In genomic region chr9:83451308-83451707, GRCh38 we compare ENCODE assay signal across 22 cellular contexts.
A peak's percentile ranks its signal among the peaks of the same experiment; 100 is the strongest.
DNase-seq lines count a peak whose midpoint lies in the region; ATAC-seq, FAIRE-seq and TF ChIP-seq lines count a peak whose summit lies in the region.
"Had no signal": no experiment of that assay in that cellular context is flagged by ENCODE, and none has a peak within 500 bp of the region (broad histone marks: within the 10 kb centered on the region; RNA-seq: fewer than 3 reads in every experiment).

No MANE protein-coding gene starts in this region.

- H3K27ac Mint-ChIP-seq in activated T-cell treated with anti-CD3 and anti-CD28 coated beads, Interleukin-2, amount 50 U/mL, for 72 hours, result peak overlapping the region; percentile 62
- H3K27ac Mint-ChIP-seq in activated T-cell treated with anti-CD3 and anti-CD28 coated beads, Interleukin-2, amount 50 U/mL, for 24 hours, result no peak overlapping the region
- H3K27ac Mint-ChIP-seq in MCF 10A (ENCODE audit: low read depth, unreplicated experiment), result peak overlapping the region; percentile 28
- H3K27ac Mint-ChIP-seq: activated CD8-positive, alpha-beta T cell treated with anti-CD3 and anti-CD28 coated beads for 36 hours; natural killer cell treated with Interleukin-12 subunit alpha and Interleukin-12 subunit beta and Interleukin-15 and Interleukin-18, amount 100 ng/mL, for 72 hours had no signal

- no peak overlapping the region for H3K4me3 Mint-ChIP-seq in activated T-cell treated with anti-CD3 and anti-CD28 coated beads, Interleukin-2, amount 50 U/mL, for 72 hours
- no peak overlapping the region for H3K4me3 Mint-ChIP-seq in activated T-cell treated with anti-CD3 and anti-CD28 coated beads, Interleukin-2, amount 50 U/mL, for 24 hours
- no peak overlapping the region for H3K4me3 Mint-ChIP-seq in MCF 10A (ENCODE audit: unreplicated experiment)
- H3K4me3 Mint-ChIP-seq: activated CD8-positive, alpha-beta T cell treated with anti-CD3 and anti-CD28 coated beads for 36 hours; activated T-cell treated with anti-CD3 and anti-CD28 coated beads, Interleukin-2, amount 50 U/mL, for 4 hours; natural killer cell treated with Interleukin-12 subunit alpha and Interleukin-12 subunit beta and Interleukin-15 and Interleukin-18, amount 100 ng/mL, for 72 hours had no signal

- no peaks in the 10 kb centered on the region for H3K27me3 Mint-ChIP-seq in activated T-cell treated with anti-CD3 and anti-CD28 coated beads, Interleukin-2, amount 50 U/mL, for 72 hours (ENCODE audit: low read depth)
- H3K27me3 Mint-ChIP-seq in activated T-cell treated with anti-CD3 and anti-CD28 coated beads, Interleukin-2, amount 50 U/mL, for 24 hours, result no peaks in the 10 kb centered on the region
- no peaks in the 10 kb centered on the region for H3K27me3 Mint-ChIP-seq in MCF 10A (ENCODE audit: insufficient read depth, unreplicated experiment)
- H3K27me3 Mint-ChIP-seq: activated CD8-positive, alpha-beta T cell treated with anti-CD3 and anti-CD28 coated beads for 36 hours; natural killer cell treated with Interleukin-12 subunit alpha and Interleukin-12 subunit beta and Interleukin-15 and Interleukin-18, amount 100 ng/mL, for 72 hours had no signal

- CTCF ChIA-PET in MCF 10A (lab: Yijun Ruan, JAX), result interaction anchor here (0.6 kb wide), 1 partner anchor 14 kb away, joined by 4 read pairs; no protein-coding TSS in a partner anchor

- intact Hi-C loops in MCF 10A (cut with micrococcal nuclease) (no loop called here), ovary (cut with DNase I) (no loop called here)

- TF ChIP-seq EP300 in ovary (IDR thresholded peaks at IDR 0.05), result no peak

- peaks cover 9% of the 10 kb centered on the region for H3K4me1 ChIP-seq in ovary (ENCODE audit: insufficient read depth)
- H3K4me1 ChIP-seq: psoas muscle had no signal

- no peaks in the 10 kb centered on the region for H3K9me3 Mint-ChIP-seq in activated T-cell treated with anti-CD3 and anti-CD28 coated beads, Interleukin-2, amount 50 U/mL, for 72 hours
- no peaks in the 10 kb centered on the region for H3K9me3 Mint-ChIP-seq in activated T-cell treated with anti-CD3 and anti-CD28 coated beads, Interleukin-2, amount 50 U/mL, for 24 hours
- no peaks in the 10 kb centered on the region for H3K9me3 Mint-ChIP-seq in MCF 10A (ENCODE audit: unreplicated experiment)
- H3K9me3 Mint-ChIP-seq: activated CD8-positive, alpha-beta T cell treated with anti-CD3 and anti-CD28 coated beads for 36 hours; activated T-cell treated with anti-CD3 and anti-CD28 coated beads, Interleukin-2, amount 50 U/mL, for 4 hours; natural killer cell treated with Interleukin-12 subunit alpha and Interleukin-12 subunit beta and Interleukin-15 and Interleukin-18, amount 100 ng/mL, for 72 hours had no signal

- TF ChIP-seq POLR2A in ovary (IDR thresholded peaks at IDR 0.05), result no peak

- H3K9me3 ChIP-seq in ovary, result no peaks in the 10 kb centered on the region
- H3K9me3 ChIP-seq: heart right ventricle, psoas muscle had no signal

- no peak overlapping the region for H3K27ac ChIP-seq in ovary
- H3K27ac ChIP-seq: psoas muscle had no signal

- DNase-seq in activated T-cell treated with anti-CD3 and anti-CD28 coated beads, Interleukin-2, amount 50 U/mL, for 72 hours, result no peak
- no peak for DNase-seq in activated T-cell treated with anti-CD3 and anti-CD28 coated beads, Interleukin-2, amount 50 U/mL, for 24 hours
- DNase-seq in M059J (ENCODE audit: low read depth) (peak; percentile 82), MCF 10A (ENCODE audit: unreplicated experiment) (peak; percentile 3), RCC 7860 (ENCODE audit: low spot score) (no peak), ovary (no peak), occipital lobe (lab: John Stamatoyannopoulos, UW) (no peak)
- DNase-seq: activated CD8-positive, alpha-beta T cell treated with anti-CD3 and anti-CD28 coated beads for 36 hours; activated naive CD4-positive, alpha-beta T cell treated with anti-CD3 and anti-CD28 coated beads, Interleukin-2, amount 50 U/mL, for 16 hours; activated T-cell treated with anti-CD3 and anti-CD28 coated beads, Interleukin-2, amount 50 U/mL, for 4 hours; GF-D8; heart right ventricle; mesenchymal stem cell; NCI-H2171 treated with DMSO at 0.1 percent for 48 hours; psoas muscle; small intestine; stimulated activated CD4-positive, alpha-beta T cell treated with anti-CD3 and anti-CD28 coated beads, Interleukin-4, amount 100 ng/mL, for 24 hours had no signal

- ATAC-seq in activated T-cell treated with anti-CD3 and anti-CD28 coated beads, Interleukin-2, amount 50 U/mL, for 72 hours (replicated peaks in 1 of 2), result no peak
- ATAC-seq: activated CD8-positive, alpha-beta T cell treated with anti-CD3 and anti-CD28 coated beads for 36 hours; activated T-cell treated with anti-CD3 and anti-CD28 coated beads, Interleukin-2, amount 50 U/mL, for 4 hours; GM12878; heart right ventricle; natural killer cell treated with Interleukin-12 subunit alpha and Interleukin-12 subunit beta and Interleukin-15 and Interleukin-18, amount 100 ng/mL, for 72 hours; psoas muscle; Right ventricle myocardium inferior had no signal

- H3K36me3 Mint-ChIP-seq in activated T-cell treated with anti-CD3 and anti-CD28 coated beads, Interleukin-2, amount 50 U/mL, for 72 hours (ENCODE audit: insufficient read depth in 2 of 2), result no peaks in the 10 kb centered on the region
- H3K36me3 Mint-ChIP-seq in activated T-cell treated with anti-CD3 and anti-CD28 coated beads, Interleukin-2, amount 50 U/mL, for 24 hours (ENCODE audit: low read depth), result no peaks in the 10 kb centered on the region
- H3K36me3 Mint-ChIP-seq in MCF 10A (ENCODE audit: insufficient read depth, unreplicated experiment), result no peaks in the 10 kb centered on the region
- H3K36me3 Mint-ChIP-seq: natural killer cell treated with Interleukin-12 subunit alpha and Interleukin-12 subunit beta and Interleukin-15 and Interleukin-18, amount 100 ng/mL, for 72 hours had no signal

- POLR2A ChIA-PET in MCF 10A (lab: Yijun Ruan, JAX), result no interaction called here

- H3K4me1 Mint-ChIP-seq in activated T-cell treated with anti-CD3 and anti-CD28 coated beads, Interleukin-2, amount 50 U/mL, for 72 hours (ENCODE audit: low read depth), result no peaks in the 10 kb centered on the region
- no peaks in the 10 kb centered on the region for H3K4me1 Mint-ChIP-seq in activated T-cell treated with anti-CD3 and anti-CD28 coated beads, Interleukin-2, amount 50 U/mL, for 24 hours (ENCODE audit: low read depth)
- peaks cover 7% of the 10 kb centered on the region for H3K4me1 Mint-ChIP-seq in MCF 10A (ENCODE audit: insufficient read depth, unreplicated experiment)

- BruUV-seq in MCF 10A (replicated peaks; lab: Mats Ljungman, UMichigan), result no TSS peak

- 69 to 75% (median 74%) methylated on average over 4 of the region's 4 CpGs for WGBS in ovary, 3 donors

- no peaks in the 10 kb centered on the region for H3K36me3 ChIP-seq in ovary
- H3K36me3 ChIP-seq: heart right ventricle had no signal

- no peak overlapping the region for H3K4me3 ChIP-seq in ovary
- H3K4me3 ChIP-seq: GM12878, heart right ventricle, psoas muscle had no signal

- no peak for TF ChIP-seq CTCF in MCF 10A (IDR thresholded peaks at IDR 0.05; ENCODE audit: unreplicated experiment)
- no peak for TF ChIP-seq CTCF in ovary (IDR thresholded peaks at IDR 0.05)

- FAIRE-seq in RCC 7860 (lab: Jason Lieb, UNC), result no peak
- FAIRE-seq: astrocyte, GM12878, islet of Langerhans, small intestine had no signal

- no peaks in the 10 kb centered on the region for H3K27me3 ChIP-seq in ovary
- H3K27me3 ChIP-seq: heart right ventricle had no signal

Comparison
In these comparisons a context has a peak if more than half of its experiments do, and no peak if none do; other contexts are left out.
1. DNase-seq: peak in M059J (single experiment) and MCF 10A (single experiment); none in activated T-cell treated with anti-CD3 and anti-CD28 coated beads, Interleukin-2, amount 50 U/mL, for 72 hours (0 of 2), activated T-cell treated with anti-CD3 and anti-CD28 coated beads, Interleukin-2, amount 50 U/mL, for 24 hours (single experiment), RCC 7860 (single experiment), ovary (0 of 5) and occipital lobe (single experiment).